20 cellular contexts compared by ENCODE assay signal in the genomic region with DNA sequence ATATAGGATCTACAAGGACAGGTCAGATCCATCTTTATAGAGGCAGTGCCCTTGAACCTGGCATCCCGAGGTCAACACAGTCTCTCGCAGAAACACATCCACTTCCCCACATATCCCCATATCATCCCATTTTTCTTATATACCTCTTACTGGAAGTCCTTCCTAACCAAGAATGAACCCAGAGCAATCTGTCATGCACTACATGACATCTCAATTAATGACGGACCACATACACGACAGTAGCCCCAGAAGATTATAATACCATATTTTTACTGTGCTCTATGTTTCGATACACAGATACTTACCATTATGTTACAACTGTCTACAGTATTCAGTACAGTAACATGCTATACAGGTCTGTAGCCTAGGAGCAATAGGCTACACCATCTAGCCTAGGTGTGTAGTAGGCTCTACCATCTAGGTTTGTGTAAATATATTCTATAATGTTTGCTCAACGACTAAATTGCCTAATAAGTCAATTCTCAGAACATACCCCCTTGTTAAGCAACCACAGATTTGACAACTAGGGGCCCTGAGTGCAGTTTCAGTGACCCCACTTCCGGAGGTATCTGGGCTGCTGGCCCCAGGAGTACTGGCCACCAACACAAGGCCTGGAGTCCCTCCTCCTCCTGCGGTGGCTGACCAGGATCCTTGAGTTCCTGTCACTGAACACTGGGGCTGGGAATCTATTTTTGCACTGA.
"Had no signal": no experiment of that assay in that cellular context is flagged by ENCODE, and none has a peak within 500 bp of the region (broad histone marks: within the 10 kb centered on the region; RNA-seq: fewer than 3 reads in every experiment).

No MANE protein-coding gene starts in this region.

- H3K36me3 Mint-ChIP-seq: brain; stimulated activated naive B cell treated with anti-CD40 and anti-IgM and Interleukin-4, amounts not matched to agents 10 μg/mL and 1 μg/mL and 100 μg/mL, for 72 hours had no signal

- H3K4me3 ChIP-seq: colonic mucosa, gastroesophageal sphincter, heart left ventricle, lung, thoracic aorta had no signal

- H3K27me3 Mint-ChIP-seq: activated CD4-positive, alpha-beta T cell treated with anti-CD3 and anti-CD28 coated beads, Interleukin-2, amount 10 ng/mL, durations not matched to agents 7 days and 5 days; brain had no signal

- H3K4me1 Mint-ChIP-seq: stimulated activated naive B cell treated with anti-CD40 and anti-IgM and Interleukin-4, amounts not matched to agents 10 μg/mL and 1 μg/mL and 100 μg/mL, for 72 hours had no signal

- H3K4me3 Mint-ChIP-seq: activated CD4-positive, alpha-beta T cell treated with anti-CD3 and anti-CD28 coated beads, Interleukin-2, amount 10 ng/mL, durations not matched to agents 7 days and 5 days; activated CD8-positive, alpha-beta T cell treated with anti-CD3 and anti-CD28 coated beads, Interleukin-2, amount 10 ng/mL, durations not matched to agents 7 days and 5 days; activated naive CD4-positive, alpha-beta T cell treated with anti-CD3 and anti-CD28 coated beads for 36 hours; activated T-cell treated with anti-CD3 and anti-CD28 coated beads, Interleukin-2, amount 50 U/mL, for 24 hours; brain; nephron; stimulated activated naive B cell treated with anti-CD40 and anti-IgM and Interleukin-4, amounts not matched to agents 10 μg/mL and 1 μg/mL and 100 μg/mL, for 72 hours had no signal

- H3K36me3 ChIP-seq: colonic mucosa, gastroesophageal sphincter, heart left ventricle, thoracic aorta had no signal

- H3K9me3 ChIP-seq: colonic mucosa, gastroesophageal sphincter, heart left ventricle, thoracic aorta had no signal

- H3K27ac ChIP-seq: colonic mucosa, gastroesophageal sphincter, heart left ventricle, thoracic aorta had no signal

- H3K27ac Mint-ChIP-seq: activated CD4-positive, alpha-beta T cell treated with anti-CD3 and anti-CD28 coated beads, Interleukin-2, amount 10 ng/mL, durations not matched to agents 7 days and 5 days; activated CD8-positive, alpha-beta T cell treated with anti-CD3 and anti-CD28 coated beads, Interleukin-2, amount 10 ng/mL, durations not matched to agents 7 days and 5 days; activated naive CD4-positive, alpha-beta T cell treated with anti-CD3 and anti-CD28 coated beads for 36 hours; activated T-cell treated with anti-CD3 and anti-CD28 coated beads, Interleukin-2, amount 50 U/mL, for 24 hours; activated T-helper 2 cell treated with anti-CD3 and anti-CD28 coated beads, Interferon-gamma antibody, Interleukin-2, Interleukin-4, amounts not matched to agents 10 μg/mL and 5 μg/mL and 100 μg/mL, durations not matched to agents 14 hours and 24 hours and 36 hours; brain; nephron; stimulated activated naive B cell treated with anti-CD40 and anti-IgM and Interleukin-4, amounts not matched to agents 10 μg/mL and 1 μg/mL and 100 μg/mL, for 72 hours had no signal

- FAIRE-seq: kidney had no signal

- H3K4me1 ChIP-seq: colonic mucosa had no signal

- H3K27me3 ChIP-seq: colonic mucosa, gastroesophageal sphincter, heart left ventricle had no signal

- DNase-seq: activated CD4-positive, alpha-beta T cell treated with anti-CD3 and anti-CD28 coated beads, Interleukin-2, amount 10 ng/mL, durations not matched to agents 7 days and 5 days; activated CD8-positive, alpha-beta T cell treated with anti-CD3 and anti-CD28 coated beads, Interleukin-2, amount 10 ng/mL, durations not matched to agents 7 days and 5 days; activated naive CD4-positive, alpha-beta T cell treated with anti-CD3 and anti-CD28 coated beads for 36 hours; activated T-cell treated with anti-CD3 and anti-CD28 coated beads, Interleukin-2, amount 50 U/mL, for 24 hours; central memory CD4-positive, alpha-beta T cell; colonic mucosa; heart left ventricle; kidney; midbrain; nucleus accumbens; stimulated activated naive B cell treated with anti-CD40 and anti-IgM and Interleukin-4, amounts not matched to agents 10 μg/mL and 1 μg/mL and 100 μg/mL, for 72 hours; T-helper 9 cell had no signal

- H3K9me3 Mint-ChIP-seq: activated CD4-positive, alpha-beta T cell treated with anti-CD3 and anti-CD28 coated beads, Interleukin-2, amount 10 ng/mL, durations not matched to agents 7 days and 5 days; activated naive CD4-positive, alpha-beta T cell treated with anti-CD3 and anti-CD28 coated beads for 36 hours; activated T-cell treated with anti-CD3 and anti-CD28 coated beads, Interleukin-2, amount 50 U/mL, for 24 hours; activated T-helper 2 cell treated with anti-CD3 and anti-CD28 coated beads, Interferon-gamma antibody, Interleukin-2, Interleukin-4, amounts not matched to agents 10 μg/mL and 5 μg/mL and 100 μg/mL, durations not matched to agents 14 hours and 24 hours and 36 hours; brain; nephron; stimulated activated naive B cell treated with anti-CD40 and anti-IgM and Interleukin-4, amounts not matched to agents 10 μg/mL and 1 μg/mL and 100 μg/mL, for 72 hours had no signal

- ATAC-seq: activated CD4-positive, CD25-positive, alpha-beta regulatory T cell treated with anti-CD3 and anti-CD28 coated beads, Interleukin-2, amount 50 U/mL, for 24 hours; activated CD8-positive, alpha-beta T cell treated with anti-CD3 and anti-CD28 coated beads, Interleukin-2, amount 10 ng/mL, durations not matched to agents 7 days and 5 days; gastroesophageal sphincter; heart left ventricle; left lobe of liver; stimulated activated naive B cell treated with anti-CD40 and anti-IgM and Interleukin-4, amounts not matched to agents 10 μg/mL and 1 μg/mL and 100 μg/mL, for 72 hours had no signal
